In genomic region chr10:78513986-78514385, GRCh38 we compare ENCODE assay signal across 1 cellular context.
TF ChIP-seq lines count a peak whose summit lies in the region.

No MANE protein-coding gene starts in this region.

TF ChIP-seq in IMR-90, 13 proteins besides CTCF, POLR2A, EP300 and RAD21 (continued from another document):
- TF ChIP-seq RFX5 (IDR thresholded peaks at IDR 0.05; ENCODE audit: low read depth, low read length) (no peak), NFE2L2 (IDR thresholded peaks at IDR 0.05; ENCODE audit: low read depth, low read length) (no peak), MAFK (IDR thresholded peaks at IDR 0.05; ENCODE audit: low read depth, low read length) (no peak), USF2 (IDR thresholded peaks at IDR 0.05; ENCODE audit: low read depth, low read length) (no peak), ELK1 (IDR thresholded peaks at IDR 0.05; ENCODE audit: borderline replicate concordance, low read depth, low read length) (no peak)
